Comparison of ENCODE assay signal across 13 cellular contexts in the genomic region with DNA sequence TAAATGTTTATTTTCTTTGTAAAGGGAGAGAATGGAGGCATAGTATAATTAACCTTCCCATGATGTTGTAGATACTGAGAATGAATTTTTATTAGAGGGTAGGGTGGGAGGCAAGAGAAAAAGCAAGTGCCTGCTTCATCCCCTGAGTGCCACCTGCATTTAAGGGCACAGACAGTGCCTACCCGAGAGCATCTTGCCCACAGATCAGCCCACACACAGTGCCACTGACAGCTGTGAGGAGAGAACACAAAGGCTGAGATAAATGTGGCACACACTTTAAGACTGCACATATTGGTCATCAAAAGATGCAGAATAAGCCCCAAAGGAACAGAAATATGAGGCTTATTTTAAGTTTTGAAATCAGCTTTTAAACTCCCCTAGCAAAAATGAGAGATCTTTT.
DNase-seq lines count a peak whose midpoint lies in the region; ATAC-seq lines count a peak whose summit lies in the region.
"Had no signal": no experiment of that assay in that cellular context is flagged by ENCODE, and none has a peak within 500 bp of the region (broad histone marks: within the 10 kb centered on the region; RNA-seq: fewer than 3 reads in every experiment).

No MANE protein-coding gene starts in this region.

- no peak for ATAC-seq in HG03095 (IDR thresholded peaks at IDR 0.05; ENCODE audit: unreplicated experiment)
- ATAC-seq: CD8-positive, alpha-beta T cell had no signal

- DNase-seq in NCI-H69 (lab: John Stamatoyannopoulos, UW) (peak; percentile 4), pons (ENCODE audit: low spot score) (peak; percentile 3), superior temporal gyrus (ENCODE audit: extremely low spot score) (peak; percentile 37), SIG-M5 (lab: John Stamatoyannopoulos, UW) (no peak), DMS114 treated with DMSO at 0.1 percent for 48 hours (lab: John Stamatoyannopoulos, UW; ENCODE audit: unreplicated experiment) (no peak)
- DNase-seq: Caco-2; CD4-positive, CD25-positive, alpha-beta regulatory T cell; CD8-positive, alpha-beta T cell; DMS79; GF-D8; GOT3; HFFc6 had no signal

Comparison
In these comparisons a context has a peak if more than half of its experiments do, and no peak if none do; other contexts are left out.
1. DNase-seq: peak in NCI-H69 (single experiment), pons (single experiment) and superior temporal gyrus (single experiment); none in SIG-M5 (single experiment) and DMS114 treated with DMSO at 0.1 percent for 48 hours (single experiment).